In genomic region chr11:68010058-68011041, GRCh38 we compare ENCODE assay signal across 8 cellular contexts. TPM values are rescaled to one million over a fixed set of nuclear protein-coding genes. Genes with fewer than 3 reads are reported as not detected.
A peak's percentile ranks its signal among the peaks of the same experiment; 100 is the strongest.
DNase-seq lines count a peak whose midpoint lies in the region; ATAC-seq and TF ChIP-seq lines count a peak whose summit lies in the region.

ALDH3B1 (plus strand) TSS chr11:68010327; CDS start chr11:68015298, 4,971 bp downstream.

- peak within 1 kb of the TSS; percentile 95 for H3K27ac ChIP-seq in neutrophil

- POLR2A ChIA-PET in WTC11 (lab: Charles Lee): interaction anchor here (0.6 to 1.2 kb wide), 2 partner anchors 14 to 694 kb away, joined by 5 to 6 read pairs; no protein-coding TSS in a partner anchor

- H3K4me1 Mint-ChIP-seq in WTC11: peaks cover 19% of the 10 kb centered on the region

- H3K4me3 Mint-ChIP-seq in WTC11: no peak within 1 kb of the TSS

- no peaks in the 10 kb centered on the region for H3K27me3 ChIP-seq in neutrophil

- CTCF ChIA-PET in WTC11 (lab: Charles Lee): interaction anchor here (0.7 to 2.7 kb wide), 12 partner anchors 9 to 199 kb away, joined by 3 to 12 read pairs (median 4); partner anchors contain the start of gene TCIRG1

- TF ChIP-seq RAD21 in Ishikawa (IDR thresholded peaks at IDR 0.05; ENCODE audit: low read depth): 0 out of 2 replicates have a peak, but pooled peaks have one; percentile 2

- peak within 1 kb of the TSS; percentile 74 to 78 for H3K4me3 ChIP-seq in neutrophil (ENCODE audit: low read depth in 1 of 2, low read length in 1 of 2)

- peak within 1 kb of the TSS; percentile 60; the same call in 1 of the 2 replicates for H3K27ac Mint-ChIP-seq in WTC11

- peaks cover 65 to 70% of the 10 kb centered on the region in 2 experiments for H3K4me1 ChIP-seq in neutrophil (ENCODE audit: control insufficient read depth in 1 of 2, insufficient read depth in 1 of 2, low read depth in 1 of 2, low read length in 1 of 2)

- no peaks in the 10 kb centered on the region for H3K36me3 Mint-ChIP-seq in WTC11

- TF ChIP-seq CTCF in WTC11 (IDR thresholded peaks at IDR 0.05) (no peak), neutrophil (IDR thresholded peaks at IDR 0.05) (peak; percentile 38)

- ATAC-seq in WTC11: peak; percentile 66
- no peak for ATAC-seq in HG02623 (IDR thresholded peaks at IDR 0.05; ENCODE audit: unreplicated experiment)

- DNase-seq in AG08395 (ENCODE audit: low spot score): peak; percentile 91
- peak; percentile 53 for DNase-seq in WTC11 (ENCODE audit: low spot score)
- DNase-seq in glomerular visceral epithelial cell (ENCODE audit: extremely low spot score): peak; percentile 91
- no peak for DNase-seq in DMS114 treated with DMSO at 0.1 percent for 48 hours (lab: John Stamatoyannopoulos, UW; ENCODE audit: unreplicated experiment)
- no peak for DNase-seq in stimulated activated CD4-positive, alpha-beta T cell treated with anti-CD3 and anti-CD28 coated beads, Interleukin-4, amount 100 ng/mL, for 1 hour

- no peaks in the 10 kb centered on the region for H3K9me3 ChIP-seq in neutrophil

- H3K36me3 ChIP-seq in neutrophil: peaks cover 10% of the 10 kb centered on the region

- no peaks in the 10 kb centered on the region for H3K27me3 Mint-ChIP-seq in WTC11 (ENCODE audit: low read depth)

- no peaks in the 10 kb centered on the region for H3K9me3 Mint-ChIP-seq in WTC11

- peak; percentile 80 for TF ChIP-seq EP300 in Ishikawa (IDR thresholded peaks at IDR 0.05; ENCODE audit: borderline replicate concordance)

TF ChIP-seq in Ishikawa, 13 proteins besides CTCF, POLR2A, EP300 and RAD21:
- TF ChIP-seq ZBTB7A (IDR thresholded peaks at IDR 0.05; ENCODE audit: low read depth): peak; percentile 74
- no peak for TF ChIP-seq CREB1 (IDR thresholded peaks at IDR 0.05; ENCODE audit: low read depth)
- TF ChIP-seq MAX (IDR thresholded peaks at IDR 0.05): peak; percentile 94
- peak; percentile 70 for TF ChIP-seq CEBPB (IDR thresholded peaks at IDR 0.05)
- TF ChIP-seq EGR1 (IDR thresholded peaks at IDR 0.05): peak; percentile 37; the same call in 1 of the 2 replicates
- peak; percentile 86 for TF ChIP-seq TCF12 (IDR thresholded peaks at IDR 0.05; ENCODE audit: low read depth)
- peak; percentile 93 for TF ChIP-seq NFIC (IDR thresholded peaks at IDR 0.05)
- TF ChIP-seq YY1 (IDR thresholded peaks at IDR 0.05; ENCODE audit: low read depth): no peak
- no peak for TF ChIP-seq REST (IDR thresholded peaks at IDR 0.05; ENCODE audit: low read depth)
- TF ChIP-seq TEAD4 (IDR thresholded peaks at IDR 0.05): peak; percentile 64
- TF ChIP-seq TAF1 (IDR thresholded peaks at IDR 0.05; ENCODE audit: low read depth): peak; percentile 64
- peak; percentile 64; the same call in 1 of the 2 replicates for TF ChIP-seq FOXM1 (IDR thresholded peaks at IDR 0.05; ENCODE audit: borderline replicate concordance, low read depth)
- TF ChIP-seq USF1 (IDR thresholded peaks at IDR 0.05): 0 out of 2 replicates have a peak, but pooled peaks have one; percentile 17

TF ChIP-seq in WTC11, 78 proteins besides CTCF, POLR2A, EP300 and RAD21:
- TF ChIP-seq ZNF396 (CRISPR knock-in tag; IDR thresholded peaks at IDR 0.05; ENCODE audit: borderline replicate concordance): no peak
- 0 out of 2 replicates have a peak, but pooled peaks have one; percentile 15 for TF ChIP-seq E2F5 (CRISPR knock-in tag; IDR thresholded peaks at IDR 0.05)
- peak; percentile 51; the same call in 1 of the 2 replicates for TF ChIP-seq GABPB1 (CRISPR knock-in tag; IDR thresholded peaks at IDR 0.05)
- TF ChIP-seq ETV6 (CRISPR knock-in tag; IDR thresholded peaks at IDR 0.05): peak; percentile 22; the same call in 1 of the 2 replicates
- TF ChIP-seq MAX (CRISPR knock-in tag; IDR thresholded peaks at IDR 0.05): peak; percentile 47; the same call in 1 of the 2 replicates

RNA-seq across cellular contexts. Expression of gene ALDH3B1, which starts in this region (rescaled TPM):
- 0.30 to 0.53 TPM (median 0.46 TPM) in 3 replicates for total RNA-seq in WTC11 (2021)

Comparison
In these comparisons a context has a peak if more than half of its experiments do, and no peak if none do; other contexts are left out.
1. Peak in DNase-seq and ATAC-seq in WTC11; RNA of the gene not detected or under 1 TPM.
2. DNase-seq: peak in AG08395 (single experiment) and glomerular visceral epithelial cell (single experiment); none in DMS114 treated with DMSO at 0.1 percent for 48 hours (single experiment) and stimulated activated CD4-positive, alpha-beta T cell treated with anti-CD3 and anti-CD28 coated beads, Interleukin-4, amount 100 ng/mL, for 1 hour (single experiment).